13 cellular contexts compared by ENCODE assay signal in genomic region chr22:19879996-19880785, GRCh38. TPM values are rescaled to one million over a fixed set of nuclear protein-coding genes. Genes with fewer than 3 reads are reported as not detected.
DNase-seq lines count a peak whose midpoint lies in the region; ATAC-seq, FAIRE-seq and TF ChIP-seq lines count a peak whose summit lies in the region.
"Had no signal": no experiment of that assay in that cellular context is flagged by ENCODE, and none has a peak within 500 bp of the region (broad histone marks: within the 10 kb centered on the region; RNA-seq: fewer than 3 reads in every experiment).

No MANE protein-coding gene starts in this region.

- peak overlapping the region; percentile 99 for H3K4ac ChIP-seq in H1 (replicated peaks; ENCODE audit: insufficient read length, low read depth, low read length)

- TF ChIP-seq RAD21 in HCT116 (IDR thresholded peaks at IDR 0.05; ENCODE audit: low read depth): no peak
- no peak for TF ChIP-seq RAD21 in H1 (IDR thresholded peaks at IDR 0.05 in 1 of 2, conservative IDR thresholded peaks at IDR 0.05 in 1 of 2; ENCODE audit: low read depth in 2 of 2, low read length in 2 of 2)

- H3K36me3 ChIP-seq in A673 (ENCODE audit: insufficient read depth, low read length, poor library complexity, severe bottlenecking) (no peaks in the 10 kb centered on the region), HCT116 (ENCODE audit: control insufficient read depth in 1 of 2, insufficient read depth in 2 of 2, low read length in 2 of 2) (no peaks in the 10 kb centered on the region), H1 (ENCODE audit: control insufficient read depth in 2 of 4, insufficient read depth in 4 of 4, low read length in 3 of 4) (0 out of 8 replicates have a peak, but pooled peaks cover 0 to 2% (median 0%) of the 10 kb centered on the region in 4 experiments)

- H2AK5ac ChIP-seq in H1 (ENCODE audit: low read depth, low read length): peak overlapping the region; percentile 100

- H3K27ac ChIP-seq in A673 (ENCODE audit: low read depth, low read length, poor library complexity, severe bottlenecking) (peak overlapping the region; percentile 86), HCT116 (ENCODE audit: low read depth, low read length) (peak overlapping the region; percentile 23; the same call in 1 of the 2 replicates), H1 (ENCODE audit: low read depth, low read length) (peak overlapping the region; percentile 47; the same call in 1 of the 2 replicates)

- ATAC-seq in HCT116 (no peak), HG02571 (IDR thresholded peaks at IDR 0.05; ENCODE audit: unreplicated experiment) (no peak), GM21723 (IDR thresholded peaks at IDR 0.05; ENCODE audit: unreplicated experiment) (no peak)
- ATAC-seq: CD8-positive, alpha-beta T cell had no signal

- peak overlapping the region; percentile 99 for H2BK20ac ChIP-seq in H1 (ENCODE audit: low read length)

- H2AFZ ChIP-seq in HCT116 (ENCODE audit: low read depth, low read length, poor library complexity, severe bottlenecking): no peak overlapping the region
- H2AFZ ChIP-seq in H1 (ENCODE audit: low read length): no peak overlapping the region

- peak overlapping the region; percentile 86; the same call in 1 of the 2 replicates for H4K8ac ChIP-seq in H1 (ENCODE audit: extremely low read depth, insufficient read depth, low read length)

- TF ChIP-seq EP300 in H1 (IDR thresholded peaks at IDR 0.05; ENCODE audit: borderline replicate concordance in 1 of 2, low read depth in 2 of 2, low read length in 2 of 2): no peak

- H2BK12ac ChIP-seq in H1 (ENCODE audit: low read depth, low read length): peak overlapping the region; percentile 100

- no peaks in the 10 kb centered on the region for H3K9me2 ChIP-seq in HCT116 (ENCODE audit: insufficient read depth)

- H3K23me2 ChIP-seq in H1 (ENCODE audit: low read depth, low read length): peaks cover 4% of the 10 kb centered on the region

- no peak for TF ChIP-seq CTCF in A673 (conservative IDR thresholded peaks at IDR 0.05; ENCODE audit: low read depth, low read length)
- no peak for TF ChIP-seq CTCF in HCT116 (IDR thresholded peaks at IDR 0.05 in 2 of 3, conservative IDR thresholded peaks at IDR 0.05 in 1 of 3; ENCODE audit: borderline replicate concordance in 1 of 3, insufficient read depth in 1 of 3, low read depth in 2 of 3, low read length in 2 of 3)
- no peak for TF ChIP-seq CTCF in H1 (IDR thresholded peaks at IDR 0.05; ENCODE audit: control extremely low read depth in 1 of 3, insufficient read depth in 1 of 3, low read depth in 1 of 3, low read length in 3 of 3)

- H3K9me3 ChIP-seq in A673 (ENCODE audit: low read depth, low read length, poor library complexity, severe bottlenecking) (no peaks in the 10 kb centered on the region), HCT116 (ENCODE audit: control insufficient read depth in 1 of 2, insufficient read depth in 1 of 2, low read depth in 1 of 2, low read length in 2 of 2) (no peaks in the 10 kb centered on the region), H1 (ENCODE audit: insufficient read depth in 2 of 2, low read depth in 1 of 2, low read length in 1 of 2) (no peaks in the 10 kb centered on the region)

- H4K5ac ChIP-seq in H1 (ENCODE audit: insufficient read length, low read depth, low read length): no peak overlapping the region

- H4K91ac ChIP-seq in H1 (replicated peaks; ENCODE audit: insufficient read length, low read length): peak overlapping the region; percentile 100

- no peak overlapping the region for H3K23ac ChIP-seq in H1 (ENCODE audit: insufficient read length)

- peak overlapping the region; percentile 99 for H2BK5ac ChIP-seq in H1 (ENCODE audit: low read depth, low read length)

- peak overlapping the region; percentile 100 for H2BK15ac ChIP-seq in H1 (ENCODE audit: low read length)

- BruUV-seq in A673 (replicated peaks; lab: Mats Ljungman, UMichigan): no TSS peak
- BruUV-seq in HCT116 (replicated peaks; lab: Mats Ljungman, UMichigan): no TSS peak

- H3K4me3 ChIP-seq in A673 (ENCODE audit: low read depth, low read length, poor library complexity, severe bottlenecking): peak overlapping the region; percentile 24
- no peak overlapping the region for H3K4me3 ChIP-seq in HCT116 (replicated peaks in 1 of 2; ENCODE audit: low read depth in 1 of 2, low read length in 2 of 2)
- H3K4me3 ChIP-seq in H1 (ENCODE audit: extremely low read depth in 1 of 4, insufficient read depth in 2 of 4, low read depth in 3 of 4, low read length in 4 of 4): no peak overlapping the region

- H3K9ac ChIP-seq in HCT116 (ENCODE audit: low read length) (peak overlapping the region; percentile 50), H1 (replicated peaks in 1 of 4; ENCODE audit: extremely low read depth in 1 of 4, low read depth in 3 of 4, low read length in 3 of 4) (peak overlapping the region in 1 of 4 experiments; percentile 37; a peak in 1 of 7 replicates)

- DNase-seq in A673 (ENCODE audit: low spot score): no peak
- no peak for DNase-seq in HCT116 (ENCODE audit: low read depth, low spot score)
- DNase-seq in H1 (ENCODE audit: low read depth in 1 of 2, low spot score in 2 of 2): peak in 1 of 2 experiments; percentile 51
- peak; percentile 51 for DNase-seq in myocyte (ENCODE audit: low read depth)
- no peak for DNase-seq in NCI-H524 treated with DMSO at 0.1 percent for 48 hours (lab: John Stamatoyannopoulos, UW)
- DNase-seq in NCI-H2171 (lab: John Stamatoyannopoulos, UW): no peak
- DNase-seq: activated CD4-positive, alpha-beta T cell treated with anti-CD3 and anti-CD28 coated beads, Interleukin-2, amount 10 ng/mL, durations not matched to agents 24 days and 14 days; midbrain; NCI-H1436 treated with DMSO at 0.1 percent for 48 hours; RPMI8226 had no signal

- H3K79me1 ChIP-seq in H1 (ENCODE audit: low read depth, low read length): no peaks in the 10 kb centered on the region; the same call in 1 of the 2 replicates

- peak overlapping the region; percentile 69 for H3K4me2 ChIP-seq in HCT116 (ENCODE audit: low read length)
- H3K4me2 ChIP-seq in H1 (ENCODE audit: insufficient read depth in 1 of 2, low read depth in 2 of 2, low read length in 2 of 2): peak overlapping the region; percentile 52 to 61; a peak in 3 of 4 replicates

- H2BK120ac ChIP-seq in H1 (replicated peaks; ENCODE audit: low read depth, low read length): peak overlapping the region; percentile 75

- H3K14ac ChIP-seq in H1 (ENCODE audit: insufficient read length): no peak overlapping the region

- H3K18ac ChIP-seq in H1 (ENCODE audit: extremely low read depth, low read length): peak overlapping the region; percentile 99

- CTCF ChIA-PET in A673 (lab: Charles Lee) (interaction anchor here (0.6 to 0.7 kb wide), 2 partner anchors 22 to 30 kb away, joined by 3 to 9 read pairs; no protein-coding TSS in a partner anchor), HCT116 (lab: Charles Lee) (no interaction called here), H1 (lab: Charles Lee; ENCODE audit: partially characterized antibody) (interaction anchor here (0.7 to 3.5 kb wide), 11 partner anchors 10 to 68 kb away, joined by 3 to 10 read pairs (median 3); no protein-coding TSS in a partner anchor)

- RAD21 ChIA-PET in HCT116 (lab: Charles Lee; ENCODE audit: low non-redundant PET in 1 of 2, low total read pairs in 2 of 2, uncharacterized antibody in 2 of 2, unreplicated experiment in 2 of 2): no interaction called here

- FAIRE-seq in H1 (lab: Jason Lieb, UNC): no peak

- H3K4me1 ChIP-seq in A673 (ENCODE audit: insufficient read depth, low read length, poor library complexity, severe bottlenecking) (peaks cover 34% of the 10 kb centered on the region), HCT116 (ENCODE audit: control insufficient read depth in 1 of 2, insufficient read depth in 2 of 2, low read length in 2 of 2) (peaks cover 23 to 34% of the 10 kb centered on the region in 2 experiments), H1 (replicated peaks in 1 of 4; ENCODE audit: control insufficient read depth in 3 of 4, insufficient read depth in 4 of 4, low read length in 3 of 4) (peaks cover 11 to 26% (median 20%) of the 10 kb centered on the region in 4 experiments)

- WGBS in H1 (ENCODE audit: extremely low coverage in 1 of 2, insufficient coverage in 1 of 2, insufficient read length in 1 of 2, insufficient replicate concordance in 2 of 2, low coverage in 1 of 2, low lambda C conversion rate in 2 of 2, missing lambda C conversion rate in 1 of 2), 2 experiments: 84% methylated on average over 29 of the region's 34 CpGs; no CpG with 5 or more reads in 1 of the 2 experiments

- no peak overlapping the region for H3K56ac ChIP-seq in H1 (replicated peaks; ENCODE audit: insufficient read length, low read depth, low read length)

- POLR2A ChIA-PET in A673 (lab: Charles Lee; ENCODE audit: low non-redundant PET) (no interaction called here), HCT116 (lab: Charles Lee) (no interaction called here), H1 (lab: Charles Lee; ENCODE audit: partially characterized antibody) (interaction anchor here (0.7 to 3.9 kb wide), 7 partner anchors 9 to 26 kb away, joined by 3 to 27 read pairs (median 6); no protein-coding TSS in a partner anchor)

- H3K79me2 ChIP-seq in HCT116 (ENCODE audit: insufficient read depth, low read length): no peaks in the 10 kb centered on the region
- H3K79me2 ChIP-seq in H1 (ENCODE audit: control insufficient read depth in 1 of 2, insufficient read depth in 2 of 2, low read length in 2 of 2): no peaks in the 10 kb centered on the region

- intact Hi-C loops in A673 (cut with micrococcal nuclease; ENCODE audit: unreplicated experiment): no loop called here
- intact Hi-C loops in HCT116 (cut with micrococcal nuclease): no loop called here

- no peaks in the 10 kb centered on the region for H3K27me3 ChIP-seq in A673 (replicated peaks; ENCODE audit: insufficient read depth, low read depth, low read length, poor library complexity)
- no peaks in the 10 kb centered on the region for H3K27me3 ChIP-seq in HCT116 (ENCODE audit: insufficient read depth, low read length)
- H3K27me3 ChIP-seq in H1 (replicated peaks in 1 of 4; ENCODE audit: control insufficient read depth in 3 of 4, extremely low read depth in 1 of 4, insufficient read depth in 3 of 4, low read length in 3 of 4): peaks cover 0 to 3% (median 0%) of the 10 kb centered on the region in 4 experiments; a peak in 1 of 7 replicates

- H4K20me1 ChIP-seq in HCT116 (ENCODE audit: insufficient read depth): no peaks in the 10 kb centered on the region
- no peaks in the 10 kb centered on the region for H4K20me1 ChIP-seq in H1 (replicated peaks in 1 of 2; ENCODE audit: control insufficient read depth in 1 of 2, insufficient read depth in 2 of 2, low read length in 2 of 2)

- TF ChIP-seq POLR2A in HCT116 (IDR thresholded peaks at IDR 0.05; ENCODE audit: borderline replicate concordance, extremely low read depth, insufficient read depth, insufficient read length) (no peak), H1 (IDR thresholded peaks at IDR 0.05; ENCODE audit: control extremely low read depth in 1 of 2, low read depth in 2 of 2, low read length in 2 of 2) (no peak)

RNA-seq across cellular contexts. Expression of gene GNB1L, which starts 25.5 kb away (rescaled TPM):
- total RNA-seq in A673 (2021) (17.8 and 17.9 TPM in 2 replicates), HCT116 (2021; ENCODE audit: unreplicated experiment) (12.1 TPM), myocyte (6.9 and 9.0 TPM in 2 replicates)
- polyA plus RNA-seq in HCT116 (2012): 8.8 and 10.9 TPM in 2 replicates
- total RNA-seq in H1 (2021; fragmentation: NEBNext Ultra II Directional; extraction: Animal tissue kit (Norgen Biotek cat#: 25700)): 14.3 and 15.6 TPM in 2 replicates
- 14.0 and 23.2 TPM in 2 replicates for polyA plus RNA-seq in H1 (2011; rRNA removed)
- 17.3 TPM for polyA plus RNA-seq in H1 (2011; cell fraction: cytosol; rRNA removed)
- polyA plus RNA-seq in H1 (2011; cell fraction: nucleus; rRNA removed): 21.9 TPM
- 9.1 to 18.9 TPM (median 16.9 TPM) in 4 replicates for polyA plus RNA-seq in H1 (2012, experiment 1 of 2)
- polyA plus RNA-seq in H1 (2012, experiment 2 of 2): 14.8 TPM
- polyA plus RNA-seq in H1 (2013, experiment 1 of 2): 5.8 TPM
- polyA plus RNA-seq in H1 (2013, experiment 2 of 2): 5.3 TPM
- polyA minus RNA-seq in H1 (2011; rRNA and poly(A)+ RNA removed): 3.8 and 4.5 TPM in 2 replicates
- 6.1 TPM for polyA minus RNA-seq in H1 (2011; cell fraction: cytosol; rRNA and poly(A)+ RNA removed)
- polyA minus RNA-seq in H1 (2011; cell fraction: nucleus; rRNA and poly(A)+ RNA removed): 5.6 TPM
- polyA plus RNA-seq in myocyte (2012): 8.2 TPM

RNA-seq across cellular contexts. Expression of gene RTL10, which starts 25.5 kb away (rescaled TPM):
- total RNA-seq in A673 (2021) (22.7 and 25.6 TPM in 2 replicates), HCT116 (2021; ENCODE audit: unreplicated experiment) (24.6 TPM), myocyte (14.5 and 15.9 TPM in 2 replicates)
- 13.7 and 15.3 TPM in 2 replicates for polyA plus RNA-seq in HCT116 (2012)
- 16.1 and 18.8 TPM in 2 replicates for total RNA-seq in H1 (2021; fragmentation: NEBNext Ultra II Directional; extraction: Animal tissue kit (Norgen Biotek cat#: 25700))
- 11.5 and 15.5 TPM in 2 replicates for polyA plus RNA-seq in H1 (2011; rRNA removed)
- polyA plus RNA-seq in H1 (2011; cell fraction: cytosol; rRNA removed): 9.8 TPM
- polyA plus RNA-seq in H1 (2011; cell fraction: nucleus; rRNA removed): 21.7 TPM
- 9.6 to 13.3 TPM (median 12.3 TPM) in 4 replicates for polyA plus RNA-seq in H1 (2012, experiment 1 of 2)
- polyA plus RNA-seq in H1 (2012, experiment 2 of 2): 9.3 TPM
- 7.9 TPM for polyA plus RNA-seq in H1 (2013, experiment 1 of 2)
- polyA plus RNA-seq in H1 (2013, experiment 2 of 2): 7.7 TPM
- 32.1 and 33.6 TPM in 2 replicates for polyA minus RNA-seq in H1 (2011; rRNA and poly(A)+ RNA removed)
- 10.3 TPM for polyA minus RNA-seq in H1 (2011; cell fraction: cytosol; rRNA and poly(A)+ RNA removed)
- 21.5 TPM for polyA minus RNA-seq in H1 (2011; cell fraction: nucleus; rRNA and poly(A)+ RNA removed)
- 21.1 TPM for polyA plus RNA-seq in myocyte (2012)

Comparison
In these comparisons a context has a peak if more than half of its experiments do, and no peak if none do; other contexts are left out.
1. H3K27ac ChIP-seq: peak in every context shown above with its lines; median percentile 86 in A673; 47 in H1; 23 in HCT116.